Comparison of ENCODE assay signal across 28 cellular contexts in genomic region chrX:29318051-29318450, GRCh38.
DNase-seq lines count a peak whose midpoint lies in the region; ATAC-seq and TF ChIP-seq lines count a peak whose summit lies in the region.
"Had no signal": no experiment of that assay in that cellular context is flagged by ENCODE, and none has a peak within 500 bp of the region (broad histone marks: within the 10 kb centered on the region; RNA-seq: fewer than 3 reads in every experiment).

No MANE protein-coding gene starts in this region.

- intact Hi-C loops in MCF 10A (cut with micrococcal nuclease): no loop called here
- intact Hi-C loops in mammary epithelial cell (cut with micrococcal nuclease): no loop called here

- no peaks in the 10 kb centered on the region for H3K27me3 ChIP-seq in mammary epithelial cell (ENCODE audit: insufficient read depth, low read length)

- POLR2A ChIA-PET in MCF 10A (lab: Yijun Ruan, JAX): no interaction called here

- H3K36me3 ChIP-seq in mammary epithelial cell (ENCODE audit: insufficient read depth, low read length): no peaks in the 10 kb centered on the region
- H3K36me3 ChIP-seq: breast epithelium had no signal

- no peak overlapping the region for H3K9ac ChIP-seq in mammary epithelial cell (ENCODE audit: insufficient read depth, low read length)
- H3K9ac ChIP-seq: KMS-11 had no signal

- dilution Hi-C loops in mammary epithelial cell (cut with HindIII; ENCODE audit: low sequenced_read_pairs): no loop called here

- no peaks in the 10 kb centered on the region for H3K79me2 ChIP-seq in mammary epithelial cell (ENCODE audit: insufficient read depth, low read length)

- no peaks in the 10 kb centered on the region for H4K20me1 ChIP-seq in mammary epithelial cell (ENCODE audit: insufficient read depth, low read length)

- no peaks in the 10 kb centered on the region for H3K9me3 Mint-ChIP-seq in MCF 10A (ENCODE audit: unreplicated experiment)
- H3K9me3 Mint-ChIP-seq: activated naive CD8-positive, alpha-beta T cell treated with anti-CD3 and anti-CD28 coated beads, Interleukin-2, amount 50 U/mL, for 24 hours had no signal

- H3K4me3 Mint-ChIP-seq in MCF 10A (ENCODE audit: unreplicated experiment): no peak overlapping the region
- H3K4me3 Mint-ChIP-seq: activated CD4-positive, alpha-beta T cell treated with anti-CD3 and anti-CD28 coated beads for 36 hours; activated naive CD8-positive, alpha-beta T cell treated with anti-CD3 and anti-CD28 coated beads, Interleukin-2, amount 50 U/mL, for 24 hours; activated T-cell treated with anti-CD3 and anti-CD28 coated beads, Interleukin-2, amount 50 U/mL, for 24 hours; CD8-positive, alpha-beta memory T cell; effector memory CD8-positive, alpha-beta T cell; H9; naive thymus-derived CD8-positive, alpha-beta T cell; T-helper 17 cell had no signal

- DNase-seq in MCF 10A (ENCODE audit: unreplicated experiment) (peak; percentile 30), mammary epithelial cell (no peak), astrocyte of the cerebellum (ENCODE audit: low read depth) (peak; percentile 34), fibroblast of mammary gland (ENCODE audit: low read depth) (peak; percentile 70), T1000 (lab: John Stamatoyannopoulos, UW) (no peak), HPDE6-E6E7 (ENCODE audit: extremely low spot score) (no peak)
- DNase-seq: activated CD4-positive, alpha-beta T cell treated with anti-CD3 and anti-CD28 coated beads for 36 hours; activated naive CD8-positive, alpha-beta T cell treated with anti-CD3 and anti-CD28 coated beads, Interleukin-2, amount 50 U/mL, for 24 hours; activated T-cell treated with anti-CD3 and anti-CD28 coated beads, Interleukin-2, amount 50 U/mL, for 24 hours; CD8-positive, alpha-beta memory T cell; effector memory CD8-positive, alpha-beta T cell; H9; islet precursor cell; left ventricle myocardium superior; naive thymus-derived CD8-positive, alpha-beta T cell; NCI-H1417 treated with DMSO at 0.1 percent for 48 hours; NCI-H2107; NCI-H82; nucleus accumbens; psoas muscle; RPMI8226; stimulated activated naive CD4-positive, alpha-beta T cell; T-helper 17 cell had no signal

- H3K27ac Mint-ChIP-seq in MCF 10A (ENCODE audit: low read depth, unreplicated experiment): no peak overlapping the region
- H3K27ac Mint-ChIP-seq: activated CD4-positive, alpha-beta T cell treated with anti-CD3 and anti-CD28 coated beads for 36 hours; activated naive CD8-positive, alpha-beta T cell treated with anti-CD3 and anti-CD28 coated beads, Interleukin-2, amount 50 U/mL, for 24 hours; activated T-cell treated with anti-CD3 and anti-CD28 coated beads, Interleukin-2, amount 50 U/mL, for 24 hours; CD8-positive, alpha-beta memory T cell; effector memory CD8-positive, alpha-beta T cell; H9; naive thymus-derived CD8-positive, alpha-beta T cell; T-helper 17 cell had no signal

- no peak overlapping the region for H3K4me2 ChIP-seq in mammary epithelial cell (ENCODE audit: insufficient read depth, low read depth, low read length)
- H3K4me2 ChIP-seq: KMS-11 had no signal

- H3K9me3 ChIP-seq in mammary epithelial cell (replicated peaks; ENCODE audit: insufficient read depth, low read length): no peaks in the 10 kb centered on the region
- H3K9me3 ChIP-seq: breast epithelium, psoas muscle had no signal

- BruUV-seq in MCF 10A (replicated peaks; lab: Mats Ljungman, UMichigan) (no TSS peak), mammary epithelial cell (replicated peaks; lab: Mats Ljungman, UMichigan) (no TSS peak)

- no peak overlapping the region for H3K4me3 ChIP-seq in mammary epithelial cell (replicated peaks in 1 of 3; ENCODE audit: insufficient read depth in 1 of 3, low read depth in 2 of 3, low read length in 3 of 3)
- no peak overlapping the region for H3K4me3 ChIP-seq in astrocyte of the cerebellum (ENCODE audit: low read depth, low read length)
- no peak overlapping the region for H3K4me3 ChIP-seq in fibroblast of mammary gland (ENCODE audit: control insufficient read depth, low read depth, low read length)
- H3K4me3 ChIP-seq: breast epithelium, psoas muscle had no signal

- no peaks in the 10 kb centered on the region for H3K4me1 Mint-ChIP-seq in MCF 10A (ENCODE audit: insufficient read depth, unreplicated experiment)
- H3K4me1 Mint-ChIP-seq: activated CD4-positive, alpha-beta T cell treated with anti-CD3 and anti-CD28 coated beads for 36 hours; activated naive CD8-positive, alpha-beta T cell treated with anti-CD3 and anti-CD28 coated beads, Interleukin-2, amount 50 U/mL, for 24 hours; CD8-positive, alpha-beta memory T cell; naive thymus-derived CD8-positive, alpha-beta T cell; T-helper 17 cell had no signal

- no peaks in the 10 kb centered on the region for H3K4me1 ChIP-seq in mammary epithelial cell (ENCODE audit: insufficient read depth, low read length)
- H3K4me1 ChIP-seq: breast epithelium, psoas muscle had no signal

- in situ Hi-C loops in mammary epithelial cell (cut with MboI; ENCODE audit: low sequenced_read_pairs in 2 of 2): no loop called here
- in situ Hi-C loops in astrocyte of the cerebellum (cut with HindIII; ENCODE audit: low sequenced_read_pairs): no loop called here

- TF ChIP-seq CTCF in MCF 10A (IDR thresholded peaks at IDR 0.05; ENCODE audit: unreplicated experiment) (no peak), mammary epithelial cell (conservative IDR thresholded peaks at IDR 0.05 in 1 of 2, IDR thresholded peaks at IDR 0.05 in 1 of 2; ENCODE audit: extremely low read depth in 1 of 2, insufficient read depth in 1 of 2, low read depth in 1 of 2, low read length in 2 of 2) (no peak), astrocyte of the cerebellum (IDR thresholded peaks at IDR 0.05; ENCODE audit: low read depth, low read length, missing control alignments) (no peak), fibroblast of mammary gland (conservative IDR thresholded peaks at IDR 0.05; ENCODE audit: control insufficient read depth, insufficient read depth, low read depth, low read length) (no peak)

- peaks cover 32% of the 10 kb centered on the region for H3K27me3 Mint-ChIP-seq in MCF 10A (ENCODE audit: insufficient read depth, unreplicated experiment)
- H3K27me3 Mint-ChIP-seq: activated CD4-positive, alpha-beta T cell treated with anti-CD3 and anti-CD28 coated beads for 36 hours; activated naive CD8-positive, alpha-beta T cell treated with anti-CD3 and anti-CD28 coated beads, Interleukin-2, amount 50 U/mL, for 24 hours; CD8-positive, alpha-beta memory T cell; effector memory CD8-positive, alpha-beta T cell; naive thymus-derived CD8-positive, alpha-beta T cell; T-helper 17 cell had no signal

- H2AFZ ChIP-seq in mammary epithelial cell (ENCODE audit: low read depth, low read length): no peak overlapping the region

- H3K36me3 Mint-ChIP-seq in MCF 10A (ENCODE audit: insufficient read depth, unreplicated experiment): no peaks in the 10 kb centered on the region
- H3K36me3 Mint-ChIP-seq: CD8-positive, alpha-beta memory T cell; naive thymus-derived CD8-positive, alpha-beta T cell had no signal

- H3K27ac ChIP-seq in mammary epithelial cell (ENCODE audit: insufficient read depth, low read depth, low read length): no peak overlapping the region
- H3K27ac ChIP-seq: 22Rv1, breast epithelium, KMS-11, psoas muscle had no signal

- 83% methylated on average over 2 of the region's 2 CpGs for WGBS in mammary epithelial cell (ENCODE audit: low coverage, missing lambda C conversion rate)

- ATAC-seq in GM19455 (IDR thresholded peaks at IDR 0.05; ENCODE audit: unreplicated experiment) (no peak), HG02852 (IDR thresholded peaks at IDR 0.05; ENCODE audit: unreplicated experiment) (no peak)
- ATAC-seq: activated CD4-positive, alpha-beta T cell treated with anti-CD3 and anti-CD28 coated beads for 36 hours; activated naive CD8-positive, alpha-beta T cell treated with anti-CD3 and anti-CD28 coated beads, Interleukin-2, amount 50 U/mL, for 24 hours; effector memory CD8-positive, alpha-beta T cell; left ventricle myocardium superior; naive thymus-derived CD8-positive, alpha-beta T cell; psoas muscle; T-helper 17 cell had no signal

- CTCF ChIA-PET in MCF 10A (lab: Yijun Ruan, JAX) (no interaction called here), mammary epithelial cell (lab: Charles Lee; ENCODE audit: low non-redundant PET) (no interaction called here)

Comparison
In these comparisons a context has a peak if more than half of its experiments do, and no peak if none do; other contexts are left out.
1. DNase-seq: peak in MCF 10A (single experiment), astrocyte of the cerebellum (single experiment) and fibroblast of mammary gland (single experiment); none in mammary epithelial cell (single experiment), T1000 (single experiment) and HPDE6-E6E7 (single experiment).